9 cellular contexts compared by ENCODE assay signal in genomic region chr14:21308132-21308478, GRCh38. TPM values are rescaled to one million over a fixed set of nuclear protein-coding genes. Genes with fewer than 3 reads are reported as not detected.
DNase-seq lines count a peak whose midpoint lies in the region; ATAC-seq, FAIRE-seq and TF ChIP-seq lines count a peak whose summit lies in the region.
"Had no signal": no experiment of that assay in that cellular context is flagged by ENCODE, and none has a peak within 500 bp of the region (broad histone marks: within the 10 kb centered on the region; RNA-seq: fewer than 3 reads in every experiment).

No MANE protein-coding gene starts in this region.

- H3K4me1 Mint-ChIP-seq in naive B cell: peaks cover 20 to 29% (median 24%) of the 10 kb centered on the region in 3 donors

- no peaks in the 10 kb centered on the region for H3K36me3 Mint-ChIP-seq in naive B cell

- H3K27me3 ChIP-seq in bronchial epithelial cell (ENCODE audit: control insufficient read depth, insufficient read depth, low read length): no peaks in the 10 kb centered on the region

- H3K36me3 ChIP-seq in bronchial epithelial cell (ENCODE audit: control insufficient read depth, insufficient read depth, low read length): no peaks in the 10 kb centered on the region

- peaks cover 0 to 8% (median 0%) of the 10 kb centered on the region in 3 donors for H3K27me3 Mint-ChIP-seq in naive B cell

- peak; percentile 33 for DNase-seq in NCI-H146 (lab: John Stamatoyannopoulos, UW)
- no peak for DNase-seq in NCI-H146 treated with DMSO at 0.1 percent for 48 hours (lab: John Stamatoyannopoulos, UW; ENCODE audit: unreplicated experiment)
- DNase-seq in bronchial epithelial cell (ENCODE audit: low read depth): no peak
- no peak for DNase-seq in naive B cell
- no peak for DNase-seq in ureter (ENCODE audit: low spot score)
- no peak for DNase-seq in epidermal melanocyte (ENCODE audit: insufficient read length, low spot score)
- DNase-seq in activated CD4-positive, alpha-beta T cell treated with anti-CD3 and anti-CD28 coated beads, Interleukin-2, amount 50 U/mL, for 4 hours: no peak

- peak overlapping the region; percentile 40 for H3K4me3 ChIP-seq in bronchial epithelial cell (ENCODE audit: low read depth, low read length)

- H3K9me3 Mint-ChIP-seq in naive B cell: peaks cover 0 to 1% (median 0%) of the 10 kb centered on the region in 7 donors

- TF ChIP-seq CTCF in bronchial epithelial cell (IDR thresholded peaks at IDR 0.05; ENCODE audit: insufficient read depth, low read length, severe bottlenecking): no peak

- FAIRE-seq in bronchial epithelial cell (lab: Jason Lieb, UNC): no peak

- peak overlapping the region; percentile 86 to 96 (median 94) for H3K27ac Mint-ChIP-seq in naive B cell

- peak; percentile 25 for ATAC-seq in HG03432 (IDR thresholded peaks at IDR 0.05; ENCODE audit: unreplicated experiment)
- no peak for ATAC-seq in naive B cell (ENCODE audit: low read depth in 2 of 2)

- peak overlapping the region; percentile 77 to 97 (median 87) for H3K4me3 Mint-ChIP-seq in naive B cell

RNA-seq across cellular contexts. Expression of gene RPGRIP1, which starts 28.2 kb away (rescaled TPM):
- total RNA-seq in bronchial epithelial cell (not detected in 2 replicates), ureter (0.49 TPM)
- polyA plus RNA-seq in naive B cell (ENCODE audit: low read depth in 6 of 6): under 1 TPM in 1 of 6 donors, not detected in 5; 0.26 TPM
- polyA plus RNA-seq: AG04450 had no signal

RNA-seq across cellular contexts. Expression of gene HNRNPC, which starts 38.9 kb away (rescaled TPM):
- total RNA-seq in bronchial epithelial cell: 870 and 967 TPM in 2 replicates
- 1,000 to 10,000 TPM in 2 of 6 donors, 100 to 1,000 TPM in 4; 797 to 1,243 (median 873) TPM for polyA plus RNA-seq in naive B cell (ENCODE audit: low read depth in 6 of 6)
- total RNA-seq in ureter: 591 TPM
